ENCODE assay signal across 14 cellular contexts in the genomic region with DNA sequence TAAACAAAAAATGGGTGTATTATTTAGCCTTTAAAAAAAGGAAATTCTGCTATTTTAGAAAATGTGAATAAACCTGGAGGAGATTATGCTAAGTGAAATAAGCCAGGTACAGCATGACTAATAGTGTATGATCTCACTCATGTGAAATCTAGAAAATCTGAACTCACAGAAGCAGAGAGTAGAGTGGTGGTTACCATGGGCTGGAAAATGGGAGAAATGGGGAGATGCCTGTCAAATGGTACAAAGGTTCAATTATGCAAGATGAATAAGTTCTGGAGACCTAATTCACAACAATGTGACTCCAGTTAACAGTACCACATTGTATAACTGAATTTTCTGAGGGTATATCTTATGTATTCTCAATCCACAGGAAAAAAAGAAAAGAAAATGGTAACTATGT. TPM values are rescaled to one million over a fixed set of nuclear protein-coding genes. Genes with fewer than 3 reads are reported as not detected.
"Had no signal": no experiment of that assay in that cellular context is flagged by ENCODE, and none has a peak within 500 bp of the region (broad histone marks: within the 10 kb centered on the region; RNA-seq: fewer than 3 reads in every experiment).

No MANE protein-coding gene starts in this region.

- H3K36me3 ChIP-seq: esophagus squamous epithelium, heart left ventricle, pancreas, stomach, thoracic aorta had no signal

- H3K4me1 ChIP-seq: esophagus squamous epithelium, pancreas, stomach had no signal

- H3K27me3 ChIP-seq: pancreas, stomach had no signal

- H3K9me3 ChIP-seq: esophagus squamous epithelium, heart left ventricle, pancreas, stomach, thoracic aorta had no signal

- H3K27ac ChIP-seq: esophagus squamous epithelium, heart left ventricle, pancreas, stomach, thoracic aorta had no signal

- H3K4me3 ChIP-seq: esophagus squamous epithelium, heart left ventricle, pancreas, stomach, thoracic aorta had no signal

- DNase-seq: activated CD4-positive, alpha-beta T cell treated with anti-CD3 and anti-CD28 coated beads, Interleukin-2, amount 50 U/mL, for 4 hours; activated effector memory CD4-positive, alpha-beta T cell treated with Interleukin-2 at 50 U/mL for 16 hours; activated naive CD8-positive, alpha-beta T cell treated with anti-CD3 and anti-CD28 coated beads for 36 hours; activated T-cell treated with anti-CD3 and anti-CD28 coated beads, Interleukin-2, amount 50 U/mL, for 1 hour; anterior cingulate cortex; esophagus squamous epithelium; heart left ventricle; naive B cell; pancreas; stimulated activated CD4-positive, alpha-beta T cell treated with anti-CD3 and anti-CD28 coated beads, Interleukin-15, amount 100 ng/mL, for 24 hours; stimulated activated CD4-positive, alpha-beta T cell treated with anti-CD3 and anti-CD28 coated beads, Interleukin-4, amount 100 ng/mL, for 24 hours; stomach had no signal

RNA-seq across cellular contexts. Expression of a gene that starts 30.9 kb away (rescaled TPM):
- total RNA-seq: heart left ventricle, liver, thoracic aorta had no signal
- polyA plus RNA-seq: liver had no signal
